Comparison of ENCODE assay signal across 7 cellular contexts in the genomic region with DNA sequence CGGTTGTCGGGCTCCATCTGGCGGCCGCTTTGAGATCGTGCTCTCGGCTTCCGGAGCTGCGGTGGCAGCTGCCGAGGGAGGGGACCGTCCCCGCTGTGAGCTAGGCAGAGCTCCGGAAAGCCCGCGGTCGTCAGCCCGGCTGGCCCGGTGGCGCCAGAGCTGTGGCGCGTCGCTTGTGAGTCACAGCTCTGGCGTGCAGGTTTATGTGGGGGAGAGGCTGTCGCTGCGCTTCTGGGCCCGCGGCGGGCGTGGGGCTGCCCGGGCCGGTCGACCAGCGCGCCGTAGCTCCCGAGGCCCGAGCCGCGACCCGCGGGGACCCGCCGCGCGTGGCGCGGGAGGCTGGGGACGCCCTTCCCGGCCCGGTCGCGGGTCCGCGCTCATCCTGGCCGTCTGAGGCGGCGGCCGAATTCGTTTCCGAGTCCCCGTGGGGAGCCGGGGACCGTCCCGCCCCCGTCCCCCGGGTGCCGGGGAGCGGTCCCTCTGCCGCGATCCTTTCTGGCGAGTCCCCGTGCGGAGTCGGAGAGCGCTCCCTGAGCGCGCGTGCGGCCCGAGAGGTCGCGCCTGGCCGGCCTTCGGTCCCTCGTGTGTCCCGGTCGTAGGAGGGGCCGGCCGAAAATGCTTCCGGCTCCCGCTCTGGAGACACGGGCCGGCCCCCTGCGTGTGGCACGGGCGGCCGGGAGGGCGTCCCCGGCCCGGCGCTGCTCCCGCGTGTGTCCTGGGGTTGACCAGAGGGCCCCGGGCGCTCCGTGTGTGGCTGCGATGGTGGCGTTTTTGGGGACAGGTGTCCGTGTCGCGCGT.
DNase-seq lines count a peak whose midpoint lies in the region; ATAC-seq and TF ChIP-seq lines count a peak whose summit lies in the region.
"Not testable (repeated sequence)": the region's sequence is repeated elsewhere in the genome, so short reads cannot be mapped to it uniquely, and the experiment has no call there.

No MANE protein-coding gene starts in this region.

- H3K4me3 ChIP-seq in Panc1 (ENCODE audit: low read depth in 2 of 2, low read length in 2 of 2); naive thymus-derived CD4-positive, alpha-beta T cell (ENCODE audit: low read length): not testable (repeated sequence)

- CTCF ChIA-PET in Panc1 (lab: Charles Lee); activated CD8-positive, alpha-beta memory T cell treated with anti-CD3 and anti-CD28 coated beads, Interleukin-2, amount 10 ng/mL, durations not matched to agents 7 days and 5 days (lab: Charles Lee); naive thymus-derived CD4-positive, alpha-beta T cell (lab: Charles Lee): not testable (repeated sequence)

- not testable (repeated sequence) for BruUV-seq in Panc1 (replicated peaks; lab: Mats Ljungman, UMichigan)

- DNase-seq in Panc1 (ENCODE audit: low read depth, low spot score); activated CD8-positive, alpha-beta memory T cell treated with anti-CD3 and anti-CD28 coated beads, Interleukin-2, amount 10 ng/mL, durations not matched to agents 7 days and 5 days; left colon; naive thymus-derived CD4-positive, alpha-beta T cell; stimulated activated naive CD8-positive, alpha-beta T cell treated with anti-CD3 and anti-CD28 coated beads, Interleukin-15, Interleukin-2, amounts not matched to agents 100 U/mL and 50 U/mL, for 24 hours: not testable (repeated sequence)

- POLR2A ChIA-PET in Panc1 (lab: Charles Lee); naive thymus-derived CD4-positive, alpha-beta T cell (lab: Charles Lee): not testable (repeated sequence)

- not testable (repeated sequence) for H3K4me1 Mint-ChIP-seq in activated CD8-positive, alpha-beta memory T cell treated with anti-CD3 and anti-CD28 coated beads, Interleukin-2, amount 10 ng/mL, durations not matched to agents 7 days and 5 days; naive thymus-derived CD4-positive, alpha-beta T cell

- ATAC-seq in GM21447 (IDR thresholded peaks at IDR 0.05; ENCODE audit: unreplicated experiment) (peak; percentile 94), Panc1 (peak; percentile 100), esophagus mucosa (peak; percentile 100), left colon (peak; percentile 100)
- peak; percentile 100 for ATAC-seq in activated CD8-positive, alpha-beta memory T cell treated with anti-CD3 and anti-CD28 coated beads, Interleukin-2, amount 10 ng/mL, durations not matched to agents 7 days and 5 days
- ATAC-seq in naive thymus-derived CD4-positive, alpha-beta T cell, result peak; percentile 54
- peak; percentile 100 for ATAC-seq in stimulated activated naive CD8-positive, alpha-beta T cell treated with anti-CD3 and anti-CD28 coated beads, Interleukin-15, Interleukin-2, amounts not matched to agents 100 U/mL and 50 U/mL, for 24 hours

- intact Hi-C loops in Panc1 (cut with micrococcal nuclease; ENCODE audit: unreplicated experiment); left colon (cut with DNase I, micrococcal nuclease); naive thymus-derived CD4-positive, alpha-beta T cell (cut with micrococcal nuclease): not testable (repeated sequence)

- TF ChIP-seq CTCF in Panc1 (IDR thresholded peaks at IDR 0.05), result not testable (repeated sequence)

- not testable (repeated sequence) for H3K36me3 Mint-ChIP-seq in activated CD8-positive, alpha-beta memory T cell treated with anti-CD3 and anti-CD28 coated beads, Interleukin-2, amount 10 ng/mL, durations not matched to agents 7 days and 5 days; naive thymus-derived CD4-positive, alpha-beta T cell

- not testable (repeated sequence) for H3K27ac Mint-ChIP-seq in activated CD8-positive, alpha-beta memory T cell treated with anti-CD3 and anti-CD28 coated beads, Interleukin-2, amount 10 ng/mL, durations not matched to agents 7 days and 5 days; naive thymus-derived CD4-positive, alpha-beta T cell

- not testable (repeated sequence) for H3K27me3 ChIP-seq in Panc1 (ENCODE audit: control insufficient read depth, insufficient read depth, low read length); naive thymus-derived CD4-positive, alpha-beta T cell (ENCODE audit: control insufficient read depth in 2 of 2, insufficient read depth in 2 of 2, low read length in 2 of 2)

- not testable (repeated sequence) for H3K4me3 Mint-ChIP-seq in activated CD8-positive, alpha-beta memory T cell treated with anti-CD3 and anti-CD28 coated beads, Interleukin-2, amount 10 ng/mL, durations not matched to agents 7 days and 5 days; naive thymus-derived CD4-positive, alpha-beta T cell

- not testable (repeated sequence) for H3K9me3 Mint-ChIP-seq in activated CD8-positive, alpha-beta memory T cell treated with anti-CD3 and anti-CD28 coated beads, Interleukin-2, amount 10 ng/mL, durations not matched to agents 7 days and 5 days (ENCODE audit: low read depth); naive thymus-derived CD4-positive, alpha-beta T cell

- not testable (repeated sequence) for H3K9me3 ChIP-seq in Panc1 (ENCODE audit: control insufficient read depth, insufficient read depth, low read depth, low read length); naive thymus-derived CD4-positive, alpha-beta T cell (ENCODE audit: control insufficient read depth in 2 of 3, low read length in 3 of 3)

- in situ Hi-C loops in Panc1 (cut with HindIII; ENCODE audit: low pct_unique_long_range_greater_than_20kb, low sequenced_read_pairs), result not testable (repeated sequence)

- not testable (repeated sequence) for H3K36me3 ChIP-seq in Panc1 (ENCODE audit: control insufficient read depth, insufficient read depth, low read length); naive thymus-derived CD4-positive, alpha-beta T cell (ENCODE audit: control insufficient read depth in 2 of 3, insufficient read depth in 3 of 3, low read length in 3 of 3)

- H3K4me1 ChIP-seq in Panc1 (ENCODE audit: control insufficient read depth, insufficient read depth, low read length); naive thymus-derived CD4-positive, alpha-beta T cell (ENCODE audit: control insufficient read depth in 2 of 2, insufficient read depth in 2 of 2, low read length in 2 of 2): not testable (repeated sequence)

- not testable (repeated sequence) for H3K27me3 Mint-ChIP-seq in activated CD8-positive, alpha-beta memory T cell treated with anti-CD3 and anti-CD28 coated beads, Interleukin-2, amount 10 ng/mL, durations not matched to agents 7 days and 5 days; naive thymus-derived CD4-positive, alpha-beta T cell

- not testable (repeated sequence) for H3K27ac ChIP-seq in Panc1 (ENCODE audit: low read length); naive thymus-derived CD4-positive, alpha-beta T cell (ENCODE audit: low read depth, low read length)
